ENCODE assay signal across 27 cellular contexts in the genomic region with DNA sequence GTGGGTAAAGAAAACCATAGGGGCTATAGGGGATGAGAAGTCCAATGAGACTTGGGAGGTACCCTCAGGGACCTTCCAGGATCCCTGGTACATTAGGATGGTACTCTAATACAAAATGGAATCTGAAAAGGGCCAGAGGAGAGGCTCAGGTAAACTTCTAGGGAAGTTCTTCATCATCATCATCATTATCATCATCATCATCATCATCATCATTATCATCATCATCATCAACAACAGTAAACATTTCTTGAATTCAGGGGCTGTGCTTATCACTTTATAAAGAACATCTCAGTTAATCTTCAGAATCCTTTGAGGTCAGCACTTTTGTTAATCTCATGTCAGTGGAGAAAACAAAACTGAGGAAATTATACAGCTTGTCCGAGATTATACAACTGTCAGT. TPM values are rescaled to one million over a fixed set of nuclear protein-coding genes. Genes with fewer than 3 reads are reported as not detected.
"Had no signal": no experiment of that assay in that cellular context is flagged by ENCODE, and none has a peak within 500 bp of the region (broad histone marks: within the 10 kb centered on the region; RNA-seq: fewer than 3 reads in every experiment).

No MANE protein-coding gene starts in this region.

- H3K27ac ChIP-seq: left lung, lower lobe of right lung, neural progenitor cell, neutrophil, ovary, right atrium auricular region, sigmoid colon, spleen, suprapubic skin, thoracic aorta, tibial artery, upper lobe of right lung had no signal

- H2AFZ ChIP-seq: neural progenitor cell had no signal

- H3K4me1 ChIP-seq: left lung, lower lobe of right lung, right atrium auricular region, spleen, tibial artery, upper lobe of right lung had no signal

- H3K9me3 ChIP-seq: left lung, lower lobe of right lung, neutrophil, ovary, right atrium auricular region, sigmoid colon, spleen, suprapubic skin, thoracic aorta, tibial artery, upper lobe of right lung had no signal

- DNase-seq: immature natural killer cell; kidney; left colon; left lung; lower lobe of right lung; naive B cell; natural killer cell; nephron progenitor cell; occipital lobe; ovary; sigmoid colon; small intestine; spleen; stimulated activated CD4-positive, alpha-beta T cell treated with anti-CD3 and anti-CD28 coated beads, Interleukin-4, amount 100 ng/mL, for 24 hours; stimulated activated naive CD4-positive, alpha-beta T cell; tibial artery; upper lobe of right lung had no signal

- ATAC-seq: left colon; left lung; lower lobe of right lung; natural killer cell; stimulated activated effector memory CD8-positive, alpha-beta T cell treated with anti-CD3 and anti-CD28 coated beads, Interleukin-12 subunit alpha, Interleukin-12 subunit beta, amount 100 ng/mL, for 72 hours; upper lobe of right lung had no signal

- H3K9ac ChIP-seq: neural progenitor cell had no signal

- H3K27me3 ChIP-seq: left lung, neural progenitor cell, neutrophil, ovary, right atrium auricular region, sigmoid colon, suprapubic skin, tibial artery, upper lobe of right lung had no signal

- FAIRE-seq: islet of Langerhans, kidney, small intestine, urothelium cell line had no signal

- H3K36me3 ChIP-seq: left lung, lower lobe of right lung, neural progenitor cell, neutrophil, ovary, right atrium auricular region, sigmoid colon, spleen, suprapubic skin, thoracic aorta, tibial artery, upper lobe of right lung had no signal

- H3K4me3 ChIP-seq: left lung, lower lobe of right lung, neural progenitor cell, ovary, right atrium auricular region, sigmoid colon, spleen, suprapubic skin, thoracic aorta, tibial artery, upper lobe of right lung had no signal

- H3K4me2 ChIP-seq: neural progenitor cell had no signal

RNA-seq across cellular contexts. Expression of gene PLPP4, which starts 50.1 kb away (rescaled TPM):
- total RNA-seq: lower lobe of right lung, mononuclear cell, natural killer cell, progenitor cell of endocrine pancreas, right atrium auricular region, spleen, thoracic aorta had no signal
- polyA plus RNA-seq: immature natural killer cell, spleen had no signal
